In the genomic region with DNA sequence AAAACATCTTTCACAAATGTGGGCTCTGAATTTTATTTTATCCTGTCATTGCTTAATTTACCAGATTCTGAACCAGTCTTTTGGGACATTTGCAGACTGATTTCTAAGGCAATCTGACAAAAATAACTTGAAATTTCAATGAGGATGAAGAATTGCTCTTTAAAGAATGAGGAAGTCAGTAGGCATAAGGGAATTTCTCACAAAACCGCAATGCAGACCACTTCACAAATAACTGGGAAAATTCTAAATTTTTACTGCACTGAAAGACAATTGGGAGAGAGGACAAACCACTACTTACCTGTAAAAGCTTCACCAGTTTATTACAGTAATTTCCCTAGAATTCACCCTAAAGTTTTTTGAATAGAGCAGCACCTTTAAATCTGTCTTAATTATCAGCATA, we compare ENCODE assay signal across 34 cellular contexts.
A peak's percentile ranks its signal among the peaks of the same experiment; 100 is the strongest.
DNase-seq lines count a peak whose midpoint lies in the region; ATAC-seq, FAIRE-seq and TF ChIP-seq lines count a peak whose summit lies in the region.
"Had no signal": no experiment of that assay in that cellular context is flagged by ENCODE, and none has a peak within 500 bp of the region (broad histone marks: within the 10 kb centered on the region; RNA-seq: fewer than 3 reads in every experiment).

No MANE protein-coding gene starts in this region.

- POLR2A ChIA-PET in GM12878 (lab: Charles Lee) = no interaction called here

- TF ChIP-seq CTCF in D721Med (IDR thresholded peaks at IDR 0.05; ENCODE audit: insufficient read depth, missing control alignments) (no peak), GM12878 (IDR thresholded peaks at IDR 0.05 in 2 of 3, conservative IDR thresholded peaks at IDR 0.05 in 1 of 3; ENCODE audit: control insufficient read depth in 2 of 3, extremely low read depth in 1 of 3, insufficient read depth in 1 of 3, low read depth in 3 of 3, low read length in 3 of 3) (no peak), gastrocnemius medialis (IDR thresholded peaks at IDR 0.05 in 4 of 5, conservative IDR thresholded peaks at IDR 0.05 in 1 of 5) (no peak)

- in situ Hi-C loops in GM12878 (cut with MboI) (no loop called here), gastrocnemius medialis (cut with MboI; ENCODE audit: low sequenced_read_pairs in 4 of 4) (no loop called here)

- intact Hi-C loops in GM12878 (cut with micrococcal nuclease; ENCODE audit: unreplicated experiment) = no loop called here
- intact Hi-C loops in gastrocnemius medialis (cut with DNase I; ENCODE audit: low total_unique reads) = no loop called here

- no peaks in the 10 kb centered on the region for H3K36me3 ChIP-seq in GM12878 (ENCODE audit: control insufficient read depth in 2 of 2, insufficient read depth in 2 of 2, low read length in 1 of 2)
- no peaks in the 10 kb centered on the region for H3K36me3 ChIP-seq in gastrocnemius medialis
- H3K36me3 ChIP-seq: BE2C; BLaER1; BLaER1 treated with 17β-estradiol and CSF1 and Interleukin-3, amounts not matched to agents 10 nM and 100 nM had no signal

- no peak for TF ChIP-seq EP300 in GM12878 (IDR thresholded peaks at IDR 0.05; ENCODE audit: borderline replicate concordance in 1 of 2, control insufficient read depth in 1 of 2, low read depth in 2 of 2, low read length in 2 of 2)

- RAD21 ChIA-PET in GM12878 (lab: Charles Lee; ENCODE audit: unreplicated experiment) = no interaction called here

- H3K27ac ChIP-seq in GM12878 (ENCODE audit: control insufficient read depth, insufficient read depth) = no peak overlapping the region
- no peak overlapping the region for H3K27ac ChIP-seq in gastrocnemius medialis
- H3K27ac ChIP-seq: 22Rv1; A549; BLaER1; BLaER1 treated with 17β-estradiol and CSF1 and Interleukin-3, amounts not matched to agents 10 nM and 100 nM; C4-2B had no signal

- TF ChIP-seq RAD21 in GM12878 (IDR thresholded peaks at IDR 0.05; ENCODE audit: insufficient read depth, low read depth, low read length) = no peak

- no peaks in the 10 kb centered on the region for H3K27me3 ChIP-seq in GM12878 (replicated peaks in 1 of 2; ENCODE audit: control insufficient read depth in 2 of 2, insufficient read depth in 2 of 2, low read length in 1 of 2)
- no peaks in the 10 kb centered on the region for H3K27me3 ChIP-seq in gastrocnemius medialis
- H3K27me3 ChIP-seq: BE2C; BLaER1; BLaER1 treated with 17β-estradiol and CSF1 and Interleukin-3, amounts not matched to agents 10 nM and 100 nM had no signal

- no peak overlapping the region for H2AFZ ChIP-seq in GM12878 (ENCODE audit: control insufficient read depth, low read depth, low read length)

- ATAC-seq in GM18868 (IDR thresholded peaks at IDR 0.05; ENCODE audit: unreplicated experiment) (peak; percentile 39), GM12878 (no peak), gastrocnemius medialis (no peak), GM18907 (IDR thresholded peaks at IDR 0.05; ENCODE audit: unreplicated experiment) (no peak)
- ATAC-seq: A549; CD8-positive, alpha-beta T cell had no signal

- 39% methylated on average over 1 of the region's 1 CpG for WGBS in GM12878 (ENCODE audit: insufficient coverage, insufficient replicate concordance, low lambda C conversion rate, missing lambda C conversion rate)

- no TSS peak for BruUV-seq in GM12878 (replicated peaks; lab: Mats Ljungman, UMichigan)

- H3K4me2 ChIP-seq in GM12878 (ENCODE audit: control insufficient read depth, insufficient read depth) = no peak overlapping the region
- H3K4me2 ChIP-seq: A549, BLaER1 had no signal

- H3K4me1 ChIP-seq in GM12878 (ENCODE audit: control insufficient read depth, insufficient read depth, low read length) = no peaks in the 10 kb centered on the region
- no peaks in the 10 kb centered on the region for H3K4me1 ChIP-seq in gastrocnemius medialis
- H3K4me1 ChIP-seq: A549, BE2C, Caco-2 had no signal

- FAIRE-seq in D721Med (lab: Jason Lieb, UNC) (peak; percentile 58), GM12891 (lab: Jason Lieb, UNC) (no peak), GM12878 (lab: Jason Lieb, UNC) (no peak), RCC 7860 (lab: Jason Lieb, UNC) (no peak)
- FAIRE-seq: A204.1 had no signal

- CTCF ChIA-PET in GM12878 (lab: Yijun Ruan, JAX) = no interaction called here

- H3K9ac ChIP-seq in GM12878 (ENCODE audit: control insufficient read depth, insufficient read depth, low read length) = no peak overlapping the region
- H3K9ac ChIP-seq: BLaER1; BLaER1 treated with 17β-estradiol and CSF1 and Interleukin-3, amounts not matched to agents 10 nM and 100 nM had no signal

- TF ChIP-seq POLR2A in GM12891 (IDR thresholded peaks at IDR 0.05; ENCODE audit: low read depth, low read length) = no peak
- TF ChIP-seq POLR2A in GM12878 (IDR thresholded peaks at IDR 0.05; ENCODE audit: low read depth, low read length) = no peak
- no peak for TF ChIP-seq POLR2A in gastrocnemius medialis (IDR thresholded peaks at IDR 0.05)

- no peaks in the 10 kb centered on the region for H3K79me2 ChIP-seq in GM12878 (ENCODE audit: control insufficient read depth, insufficient read depth, low read length)

- DNase-seq in D721Med (ENCODE audit: insufficient read length, low spot score) (no peak), GM12891 (ENCODE audit: insufficient read length, low spot score) (no peak), GM12878 (ENCODE audit: low read depth, low spot score) (no peak), NCI-H187 treated with DMSO at 0.1 percent for 48 hours (lab: John Stamatoyannopoulos, UW) (no peak), gastrocnemius medialis (no peak), RCC 7860 (ENCODE audit: low spot score) (no peak)
- DNase-seq: 8988T; ACHN; AML-193; BE2C; C1 segment of cervical spinal cord; Caco-2; Calu3; CD4-positive, alpha-beta memory T cell; CD4-positive, alpha-beta T cell; CD4-positive, CD25-positive, alpha-beta regulatory T cell; CD8-positive, alpha-beta memory T cell; CD8-positive, alpha-beta T cell; COR-L47; DMS 273 treated with DMSO at 0.1 percent for 48 hours; DMS153; DMS53; DMS79; DMS79 treated with DMSO at 0.1 percent for 48 hours; DND-41; EL had no signal

- H4K20me1 ChIP-seq in GM12878 (ENCODE audit: control insufficient read depth, insufficient read depth) = no peaks in the 10 kb centered on the region
- H4K20me1 ChIP-seq: BLaER1; BLaER1 treated with 17β-estradiol and CSF1 and Interleukin-3, amounts not matched to agents 10 nM and 100 nM had no signal

- H3K4me3 ChIP-seq in GM12878 (no peak overlapping the region), gastrocnemius medialis (no peak overlapping the region)
- H3K4me3 ChIP-seq: A549; BLaER1; BLaER1 treated with 17β-estradiol and CSF1 and Interleukin-3, amounts not matched to agents 10 nM and 100 nM had no signal

- H3K9me3 ChIP-seq in GM12878 (replicated peaks; ENCODE audit: control insufficient read depth, insufficient read depth, low read length) = no peaks in the 10 kb centered on the region; the same call in 2 of the 3 replicates
- no peaks in the 10 kb centered on the region for H3K9me3 ChIP-seq in gastrocnemius medialis
- H3K9me3 ChIP-seq: A549, BE2C, BLaER1, Caco-2 had no signal

- SMC1A ChIA-PET in GM12878 (lab: Charles Lee; ENCODE audit: uncharacterized antibody, unreplicated experiment) = no interaction called here

TF ChIP-seq in GM12891, 5 proteins besides CTCF, POLR2A, EP300 and RAD21:
- no peak for TF ChIP-seq POLR2AphosphoS5 (IDR thresholded peaks at IDR 0.05; ENCODE audit: low read depth, low read length)
- peak; percentile 10; the same call in 1 of the 2 replicates for TF ChIP-seq SPI1 (IDR thresholded peaks at IDR 0.05; ENCODE audit: low read depth, low read length)
- TF ChIP-seq POU2F2 (IDR thresholded peaks at IDR 0.05; ENCODE audit: low read depth, low read length) = no peak

TF ChIP-seq in GM12878, 131 proteins besides CTCF, POLR2A, EP300 and RAD21:
- TF ChIP-seq MTA2 (IDR thresholded peaks at IDR 0.05; ENCODE audit: low read depth) (0 out of 2 replicates have a peak, but pooled peaks have one; percentile 11), SPI1 (IDR thresholded peaks at IDR 0.05; ENCODE audit: borderline replicate concordance, insufficient read depth, low read depth, low read length) (peak; percentile 58), RUNX3 (IDR thresholded peaks at IDR 0.05; ENCODE audit: low read length) (peak; percentile 63), HDAC2 (IDR thresholded peaks at IDR 0.05) (no peak)
